8 cellular contexts compared by ENCODE assay signal in genomic region chr5:181217805-181218065, GRCh38. TPM values are rescaled to one million over a fixed set of nuclear protein-coding genes. Genes with fewer than 3 reads are reported as not detected.
DNase-seq lines count a peak whose midpoint lies in the region; ATAC-seq and TF ChIP-seq lines count a peak whose summit lies in the region.

No MANE protein-coding gene starts in this region.

- no peak overlapping the region for H3K9ac ChIP-seq in IMR-90 (ENCODE audit: low read depth, low read length)
- H3K9ac ChIP-seq in liver (ENCODE audit: low read depth in 1 of 2, low read length in 2 of 2): no peak overlapping the region

- H3K4me1 ChIP-seq in IMR-90 (ENCODE audit: control insufficient read depth, insufficient read depth, low read length) (0 out of 2 replicates have a peak, but pooled peaks cover 2% of the 10 kb centered on the region), liver (ENCODE audit: control insufficient read depth in 4 of 4, insufficient read depth in 4 of 4, low read length in 3 of 4) (peaks cover 3 to 30% (median 16%) of the 10 kb centered on the region in 4 donors), thyroid gland (peaks cover 8 to 20% of the 10 kb centered on the region in 2 donors)

- no peak overlapping the region for H4K91ac ChIP-seq in IMR-90 (ENCODE audit: insufficient read depth, low read depth, low read length)

- H3K4me3 ChIP-seq in IMR-90 (ENCODE audit: insufficient read depth, low read depth, low read length) (peak overlapping the region; percentile 55), astrocyte of the cerebellum (ENCODE audit: low read depth, low read length) (peak overlapping the region; percentile 42), liver (ENCODE audit: low read depth in 1 of 3, low read length in 3 of 3) (peak overlapping the region in 2 of 3 donors; percentile 2 to 29), thyroid gland (replicated peaks in 1 of 3) (peak overlapping the region in 1 of 3 donors; percentile 30)

- no peak for TF ChIP-seq RAD21 in IMR-90 (IDR thresholded peaks at IDR 0.05; ENCODE audit: low read length)
- TF ChIP-seq RAD21 in liver (IDR thresholded peaks at IDR 0.05): no peak

- POLR2A ChIA-PET in IMR-90 (lab: Charles Lee; ENCODE audit: unreplicated experiment): no interaction called here

- H2AK5ac ChIP-seq in IMR-90 (ENCODE audit: low read depth, low read length): no peak overlapping the region

- H3K36me3 ChIP-seq in IMR-90 (ENCODE audit: control insufficient read depth, insufficient read depth, low read length): no peaks in the 10 kb centered on the region
- H3K36me3 ChIP-seq in liver (ENCODE audit: control insufficient read depth in 4 of 4, insufficient read depth in 3 of 4, low read depth in 1 of 4, low read length in 3 of 4): no peaks in the 10 kb centered on the region
- no peaks in the 10 kb centered on the region for H3K36me3 ChIP-seq in thyroid gland

- no peak overlapping the region for H2BK15ac ChIP-seq in IMR-90 (ENCODE audit: low read depth, low read length)

- WGBS in IMR-90 (ENCODE audit: extremely low coverage in 2 of 2, insufficient read length in 1 of 2), 2 experiments: 13% methylated on average over 7 of the region's 13 CpGs; no CpG with 5 or more reads in 1 of the 2 experiments
- 4% methylated on average over 13 of the region's 13 CpGs for WGBS in liver
- WGBS in thyroid gland, 2 donors: 3 to 5% methylated on average over 13 of the region's 13 CpGs

- ATAC-seq in GM21423 (IDR thresholded peaks at IDR 0.05; ENCODE audit: unreplicated experiment) (peak; percentile 21), IMR-90 (ENCODE audit: low read depth) (no peak)

- peak overlapping the region; percentile 14; the same call in 1 of the 2 replicates for H3K23ac ChIP-seq in IMR-90 (ENCODE audit: low read depth, low read length)

- dilution Hi-C loops in IMR-90 (cut with HindIII; ENCODE audit: low sequenced_read_pairs, unreplicated experiment): no loop called here

- no TSS peak for BruUV-seq in IMR-90 (replicated peaks; lab: Mats Ljungman, UMichigan)

- TF ChIP-seq POLR2A in IMR-90 (IDR thresholded peaks at IDR 0.05; ENCODE audit: low read depth, low read length): no peak
- TF ChIP-seq POLR2A in thyroid gland (IDR thresholded peaks at IDR 0.05): no peak

- no peak overlapping the region for H3K56ac ChIP-seq in IMR-90 (ENCODE audit: extremely low read depth, insufficient read depth, low read length)

- intact Hi-C loops in IMR-90 (cut with micrococcal nuclease) (loop anchor here (1.0 kb wide), 2 partner anchors 10 to 26 kb away; no protein-coding TSS in a partner anchor), thyroid gland (cut with DNase I) (no loop called here)

- no peak overlapping the region for H3K14ac ChIP-seq in IMR-90 (replicated peaks; ENCODE audit: low read depth, low read length)

- H3K4me2 ChIP-seq in IMR-90 (ENCODE audit: low read depth, low read length): peak overlapping the region; percentile 93

- H3K9me1 ChIP-seq in IMR-90 (ENCODE audit: insufficient read depth, low read length): peaks cover 8% of the 10 kb centered on the region; the same call in 1 of the 2 replicates

- no peaks in the 10 kb centered on the region for H3K79me1 ChIP-seq in IMR-90 (ENCODE audit: low read depth in 1 of 2, low read length in 2 of 2)

- no peak overlapping the region for H2BK5ac ChIP-seq in IMR-90 (ENCODE audit: low read depth, low read length, poor library complexity, severe bottlenecking)

- peak overlapping the region; percentile 62 for H2AK9ac ChIP-seq in IMR-90 (replicated peaks; ENCODE audit: low read depth, low read length, poor library complexity)

- no peak overlapping the region for H3K18ac ChIP-seq in IMR-90 (ENCODE audit: low read depth, low read length)

- H2BK120ac ChIP-seq in IMR-90 (ENCODE audit: low read depth, low read length): no peak overlapping the region

- no peak overlapping the region for H2BK20ac ChIP-seq in IMR-90 (ENCODE audit: low read depth, low read length)

- in situ Hi-C loops in IMR-90 (cut with MboI; ENCODE audit: low sequenced_read_pairs): no loop called here
- in situ Hi-C loops in astrocyte of the cerebellum (cut with HindIII; ENCODE audit: low sequenced_read_pairs): no loop called here

- no peak for DNase-seq in IMR-90
- no peak for DNase-seq in astrocyte of the cerebellum (ENCODE audit: low read depth)
- peak in 1 of 2 donors; percentile 49 for DNase-seq in thyroid gland
- DNase-seq in amniotic stem cell (lab: John Stamatoyannopoulos, UW): no peak
- DNase-seq in OCI-M2 (lab: John Stamatoyannopoulos, UW; ENCODE audit: unreplicated experiment): no peak
- DNase-seq in DMS 273 treated with DMSO at 0.1 percent for 48 hours (lab: John Stamatoyannopoulos, UW): no peak

- H2AFZ ChIP-seq in IMR-90 (replicated peaks; ENCODE audit: low read length, poor library complexity): peak overlapping the region; percentile 87

- peaks cover 15% of the 10 kb centered on the region for H4K20me1 ChIP-seq in IMR-90 (ENCODE audit: insufficient read depth, low read length)

- no peak overlapping the region for H3K4ac ChIP-seq in IMR-90 (ENCODE audit: low read depth, low read length)

- H3K27ac ChIP-seq in IMR-90 (ENCODE audit: insufficient read depth, low read length) (no peak overlapping the region), liver (ENCODE audit: low read depth in 1 of 2, low read length in 2 of 2) (no peak overlapping the region), thyroid gland (peak overlapping the region in 2 of 3 donors; percentile 63 to 70)

- CTCF ChIA-PET in IMR-90 (lab: Yijun Ruan, JAX): no interaction called here

- H3K9me3 ChIP-seq in IMR-90 (ENCODE audit: control insufficient read depth, insufficient read depth, low read length) (no peaks in the 10 kb centered on the region), liver (ENCODE audit: control insufficient read depth in 4 of 4, low read length in 3 of 4) (no peaks in the 10 kb centered on the region), thyroid gland (no peaks in the 10 kb centered on the region)

- no peak overlapping the region for H4K5ac ChIP-seq in IMR-90 (ENCODE audit: low read depth, low read length)

- TF ChIP-seq CTCF in IMR-90 (conservative IDR thresholded peaks at IDR 0.05; ENCODE audit: low read depth, low read length) (no peak), astrocyte of the cerebellum (IDR thresholded peaks at IDR 0.05; ENCODE audit: low read depth, low read length, missing control alignments) (no peak), liver (IDR thresholded peaks at IDR 0.05; ENCODE audit: low read depth, low read length, missing input control) (no peak), thyroid gland (IDR thresholded peaks at IDR 0.05) (no peak)

- H3K27me3 ChIP-seq in IMR-90 (ENCODE audit: control insufficient read depth, insufficient read depth, low read length): no peaks in the 10 kb centered on the region; the same call in 1 of the 2 replicates
- no peaks in the 10 kb centered on the region for H3K27me3 ChIP-seq in liver (ENCODE audit: control insufficient read depth in 4 of 4, insufficient read depth in 4 of 4, low read length in 3 of 4)
- no peaks in the 10 kb centered on the region for H3K27me3 ChIP-seq in thyroid gland

- no peak overlapping the region for H4K8ac ChIP-seq in IMR-90 (ENCODE audit: low read depth in 2 of 2, low read length in 2 of 2)

RNA-seq across cellular contexts. Expression of gene TRIM41, which starts 5.3 kb away (rescaled TPM):
- total RNA-seq in IMR-90 (2012; rRNA removed) (5.9 and 6.9 TPM in 2 replicates), liver (10 to 100 TPM in 1 of 2 donors, 1 to 10 TPM in 1; 9.6 to 12.3 TPM), thyroid gland (10 to 100 TPM; 18.8 to 31.1 (median 22.8) TPM)
- polyA plus RNA-seq in IMR-90 (2012; rRNA removed) (15.7 and 16.9 TPM in 2 replicates), liver (10 to 100 TPM in 1 of 2 donors, 1 to 10 TPM in 1; 2.8 to 14.1 TPM)
- polyA plus RNA-seq in IMR-90 (2012; cell fraction: cytosol; rRNA removed): 9.6 and 12.6 TPM in 2 replicates
- 63.1 and 67.0 TPM in 2 replicates for polyA plus RNA-seq in IMR-90 (2012; cell fraction: nucleus; rRNA removed; ENCODE audit: low replicate concordance)

RNA-seq across cellular contexts. Expression of gene TRIM7, which starts 12.7 kb away (rescaled TPM):
- total RNA-seq in IMR-90 (2012; rRNA removed) (0.54 and 0.83 TPM in 2 replicates), liver (under 1 TPM in 1 of 2 donors, not detected in 1; 0.50 TPM), thyroid gland (10 to 100 TPM; 12.3 to 14.2 (median 13.0) TPM)
- polyA plus RNA-seq in IMR-90 (2012; rRNA removed) (1.0 and 1.3 TPM in 2 replicates), liver (under 1 TPM; 0.10 to 0.14 TPM)
- polyA plus RNA-seq in IMR-90 (2012; cell fraction: cytosol; rRNA removed): 1.6 and 1.8 TPM in 2 replicates
- 0.76 and 1.6 TPM in 2 replicates for polyA plus RNA-seq in IMR-90 (2012; cell fraction: nucleus; rRNA removed; ENCODE audit: low replicate concordance)

RNA-seq across cellular contexts. Expression of gene RACK1, which starts 26.0 kb away (rescaled TPM):
- 5,432 and 9,350 TPM in 2 replicates for total RNA-seq in IMR-90 (2012; rRNA removed)
- 4,263 and 4,589 TPM in 2 replicates for polyA plus RNA-seq in IMR-90 (2012; rRNA removed)
- 5,168 and 5,845 TPM in 2 replicates for polyA plus RNA-seq in IMR-90 (2012; cell fraction: cytosol; rRNA removed)
- polyA plus RNA-seq in IMR-90 (2012; cell fraction: nucleus; rRNA removed; ENCODE audit: low replicate concordance): 1,327 and 2,272 TPM in 2 replicates
- total RNA-seq in liver: 1,000 to 10,000 TPM in 1 of 2 donors, 100 to 1,000 TPM in 1; 967 to 2,255 TPM
- polyA plus RNA-seq in liver: 100 to 1,000 TPM; 310 to 913 TPM
- total RNA-seq in thyroid gland: 1,000 to 10,000 TPM; 2,254 to 3,332 (median 2,569) TPM

RNA-seq across cellular contexts. Expression of gene TRIM52, which starts 43.2 kb away (rescaled TPM):
- 2.3 and 3.9 TPM in 2 replicates for total RNA-seq in IMR-90 (2012; rRNA removed)
- 6.1 and 6.9 TPM in 2 replicates for polyA plus RNA-seq in IMR-90 (2012; rRNA removed)
- 1.4 and 1.9 TPM in 2 replicates for polyA plus RNA-seq in IMR-90 (2012; cell fraction: cytosol; rRNA removed)
- 11.0 and 27.8 TPM in 2 replicates for polyA plus RNA-seq in IMR-90 (2012; cell fraction: nucleus; rRNA removed; ENCODE audit: low replicate concordance)
- 10 to 100 TPM in 1 of 2 donors, 1 to 10 TPM in 1; 8.7 to 11.4 TPM for total RNA-seq in liver
- polyA plus RNA-seq in liver: 1 to 10 TPM; 2.8 to 3.9 TPM
- total RNA-seq in thyroid gland: 10 to 100 TPM; 14.8 to 30.8 (median 23.8) TPM

Comparison
In these comparisons a context has a peak if more than half of its experiments do, and no peak if none do; other contexts are left out.
1. H3K27ac ChIP-seq: peak in thyroid gland (2 of 3); none in IMR-90 (single experiment) and liver (0 of 2).